Comparison of ENCODE assay signal across 22 cellular contexts in the genomic region with DNA sequence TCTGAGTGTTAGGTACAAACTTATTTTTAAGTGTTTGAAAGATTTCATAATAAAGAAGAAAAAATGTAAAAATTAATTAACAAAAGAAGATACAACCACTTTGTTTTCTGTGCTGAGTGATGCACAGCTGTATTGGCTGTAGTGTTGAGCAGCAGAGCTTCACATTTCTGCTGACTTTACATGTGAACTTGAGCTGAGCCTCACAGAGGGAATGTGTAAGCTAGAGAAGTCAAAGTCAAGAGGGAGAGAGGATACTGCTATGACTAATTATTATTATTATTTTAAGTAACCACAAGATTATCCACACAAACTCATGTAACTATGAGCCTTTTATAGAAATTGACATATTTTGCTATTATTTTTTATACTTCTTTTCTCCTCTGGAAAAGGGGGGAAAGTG.
DNase-seq lines count a peak whose midpoint lies in the region; ATAC-seq and TF ChIP-seq lines count a peak whose summit lies in the region.
"Had no signal": no experiment of that assay in that cellular context is flagged by ENCODE, and none has a peak within 500 bp of the region (broad histone marks: within the 10 kb centered on the region; RNA-seq: fewer than 3 reads in every experiment).

No MANE protein-coding gene starts in this region.

- no peak for TF ChIP-seq EP300 in suprapubic skin (IDR thresholded peaks at IDR 0.05)

- H3K4me2 ChIP-seq in MM.1S (ENCODE audit: low read depth, low read length), result no peak overlapping the region

- H2AFZ ChIP-seq in MM.1S (ENCODE audit: low read length), result no peak overlapping the region

- no peak overlapping the region for H3K27ac Mint-ChIP-seq in stimulated activated memory B cell treated with anti-CD40 and anti-IgM and Interleukin-4, amounts not matched to agents 10 μg/mL and 1 μg/mL and 100 μg/mL, for 72 hours
- no peak overlapping the region for H3K27ac Mint-ChIP-seq in type B pancreatic cell
- H3K27ac Mint-ChIP-seq: activated B cell treated with CpG ODN at 0.5 μM for 24 hours; activated naive CD8-positive, alpha-beta T cell; T-helper 1 cell treated with Interleukin-12 subunit alpha and Interleukin-12 subunit beta and Interleukin-4 antibody, amounts not matched to agents 30 μg/mL and 1 μg/mL, for 36 hours had no signal

- H4K20me1 ChIP-seq in MM.1S (ENCODE audit: insufficient read depth, low read length), result no peaks in the 10 kb centered on the region

- H3K36me3 ChIP-seq in MM.1S (replicated peaks; ENCODE audit: insufficient read depth, low read length) (no peaks in the 10 kb centered on the region), brain microvascular endothelial cell (replicated peaks) (no peaks in the 10 kb centered on the region), suprapubic skin (no peaks in the 10 kb centered on the region)
- H3K36me3 ChIP-seq: pancreas, thoracic aorta had no signal

- ATAC-seq in stimulated activated memory B cell treated with anti-CD40 and anti-IgM and Interleukin-4, amounts not matched to agents 10 μg/mL and 1 μg/mL and 100 μg/mL, for 72 hours, result no peak
- ATAC-seq: pancreas had no signal

- H3K4me1 ChIP-seq in MM.1S (ENCODE audit: low read length), result no peaks in the 10 kb centered on the region
- no peaks in the 10 kb centered on the region for H3K4me1 ChIP-seq in suprapubic skin
- H3K4me1 ChIP-seq: pancreas had no signal

- H3K9ac ChIP-seq in MM.1S (ENCODE audit: low read length), result no peak overlapping the region

- H3K36me3 Mint-ChIP-seq in stimulated activated memory B cell treated with anti-CD40 and anti-IgM and Interleukin-4, amounts not matched to agents 10 μg/mL and 1 μg/mL and 100 μg/mL, for 72 hours, result no peaks in the 10 kb centered on the region
- H3K36me3 Mint-ChIP-seq in type B pancreatic cell, result no peaks in the 10 kb centered on the region
- H3K36me3 Mint-ChIP-seq: activated naive CD8-positive, alpha-beta T cell had no signal

- H3K9me2 ChIP-seq in MM.1S (replicated peaks; ENCODE audit: insufficient read depth, low read length), result no peaks in the 10 kb centered on the region

- in situ Hi-C loops in brain microvascular endothelial cell (cut with HindIII; ENCODE audit: low pct_ligation_motif_present, low sequenced_read_pairs), result no loop called here

- H3K4me3 ChIP-seq in MM.1S (ENCODE audit: low read length), result no peak overlapping the region
- H3K4me3 ChIP-seq in brain microvascular endothelial cell (ENCODE audit: low read depth, low read length), result no peak overlapping the region
- no peak overlapping the region for H3K4me3 ChIP-seq in fibroblast of the aortic adventitia (ENCODE audit: low read depth, low read length)
- H3K4me3 ChIP-seq in skeletal muscle cell (ENCODE audit: low read depth, low read length), result no peak overlapping the region
- no peak overlapping the region for H3K4me3 ChIP-seq in suprapubic skin
- H3K4me3 ChIP-seq: lung, pancreas, thoracic aorta had no signal

- H3F3A ChIP-seq in MM.1S (ENCODE audit: insufficient read depth, low read length), result no peaks in the 10 kb centered on the region

- TF ChIP-seq POLR2A in suprapubic skin (IDR thresholded peaks at IDR 0.05), result no peak

- no peaks in the 10 kb centered on the region for H3K9me3 Mint-ChIP-seq in stimulated activated memory B cell treated with anti-CD40 and anti-IgM and Interleukin-4, amounts not matched to agents 10 μg/mL and 1 μg/mL and 100 μg/mL, for 72 hours
- H3K9me3 Mint-ChIP-seq in type B pancreatic cell, result no peaks in the 10 kb centered on the region
- H3K9me3 Mint-ChIP-seq: activated B cell treated with CpG ODN at 0.5 μM for 24 hours; central memory CD8-positive, alpha-beta T cell; T-helper 1 cell treated with Interleukin-12 subunit alpha and Interleukin-12 subunit beta and Interleukin-4 antibody, amounts not matched to agents 30 μg/mL and 1 μg/mL, for 36 hours had no signal

- no peak overlapping the region for H3K4me3 Mint-ChIP-seq in stimulated activated memory B cell treated with anti-CD40 and anti-IgM and Interleukin-4, amounts not matched to agents 10 μg/mL and 1 μg/mL and 100 μg/mL, for 72 hours
- H3K4me3 Mint-ChIP-seq in type B pancreatic cell, result no peak overlapping the region
- H3K4me3 Mint-ChIP-seq: activated B cell treated with CpG ODN at 0.5 μM for 24 hours; activated naive CD8-positive, alpha-beta T cell; central memory CD8-positive, alpha-beta T cell; T-helper 1 cell treated with Interleukin-12 subunit alpha and Interleukin-12 subunit beta and Interleukin-4 antibody, amounts not matched to agents 30 μg/mL and 1 μg/mL, for 36 hours had no signal

- H3K9me3 ChIP-seq in MM.1S (replicated peaks; ENCODE audit: insufficient read depth, low read length) (no peaks in the 10 kb centered on the region), suprapubic skin (no peaks in the 10 kb centered on the region)
- H3K9me3 ChIP-seq: pancreas, thoracic aorta had no signal

- H3K27me3 Mint-ChIP-seq in stimulated activated memory B cell treated with anti-CD40 and anti-IgM and Interleukin-4, amounts not matched to agents 10 μg/mL and 1 μg/mL and 100 μg/mL, for 72 hours, result no peaks in the 10 kb centered on the region
- no peaks in the 10 kb centered on the region for H3K27me3 Mint-ChIP-seq in type B pancreatic cell
- H3K27me3 Mint-ChIP-seq: activated B cell treated with CpG ODN at 0.5 μM for 24 hours; activated naive CD8-positive, alpha-beta T cell; central memory CD8-positive, alpha-beta T cell had no signal

- H3K27me3 ChIP-seq in MM.1S (replicated peaks; ENCODE audit: insufficient read depth, low read length) (no peaks in the 10 kb centered on the region), brain microvascular endothelial cell (replicated peaks) (no peaks in the 10 kb centered on the region), suprapubic skin (no peaks in the 10 kb centered on the region)
- H3K27me3 ChIP-seq: pancreas had no signal

- H3K27ac ChIP-seq in MM.1S (ENCODE audit: low read length) (no peak overlapping the region), brain microvascular endothelial cell (no peak overlapping the region), suprapubic skin (no peak overlapping the region)
- H3K27ac ChIP-seq: pancreas, thoracic aorta had no signal

- H3K4me1 Mint-ChIP-seq in stimulated activated memory B cell treated with anti-CD40 and anti-IgM and Interleukin-4, amounts not matched to agents 10 μg/mL and 1 μg/mL and 100 μg/mL, for 72 hours, result no peaks in the 10 kb centered on the region
- H3K4me1 Mint-ChIP-seq in type B pancreatic cell (ENCODE audit: unreplicated experiment), result no peaks in the 10 kb centered on the region
- H3K4me1 Mint-ChIP-seq: activated B cell treated with CpG ODN at 0.5 μM for 24 hours; central memory CD8-positive, alpha-beta T cell had no signal

- H3K79me2 ChIP-seq in MM.1S (ENCODE audit: low read length), result no peaks in the 10 kb centered on the region

- TF ChIP-seq CTCF in MM.1S (IDR thresholded peaks at IDR 0.05; ENCODE audit: low read length) (no peak), brain microvascular endothelial cell (IDR thresholded peaks at IDR 0.05; ENCODE audit: low read depth, low read length, missing control alignments) (no peak), fibroblast of the aortic adventitia (IDR thresholded peaks at IDR 0.05; ENCODE audit: insufficient read depth, low read length) (no peak), type B pancreatic cell (conservative IDR thresholded peaks at IDR 0.05) (no peak), suprapubic skin (IDR thresholded peaks at IDR 0.05) (no peak)

- peak; percentile 21 for DNase-seq in MM.1S
- peak; percentile 79 for DNase-seq in brain microvascular endothelial cell
- DNase-seq in fibroblast of the aortic adventitia (ENCODE audit: low read depth), result peak; percentile 22
- peak; percentile 48 for DNase-seq in skeletal muscle cell (ENCODE audit: low read depth)
- DNase-seq in cerebellar cortex (ENCODE audit: low spot score), result no peak
- no peak for DNase-seq in type B pancreatic cell (ENCODE audit: extremely low spot score, unreplicated experiment)
- no peak for DNase-seq in suprapubic skin (ENCODE audit: low spot score in 2 of 2)
- DNase-seq: activated B cell treated with CpG ODN at 0.5 μM for 24 hours; activated CD8-positive, alpha-beta memory T cell treated with anti-CD3 and anti-CD28 coated beads for 24 hours; AML-193; effector memory CD4-positive, alpha-beta T cell; NCI-H2029; NCI-H524; pancreas; small intestine; stimulated activated CD8-positive, alpha-beta memory T cell treated with anti-CD3 and anti-CD28 coated beads, Interleukin-4, amount 100 ng/mL, for 48 hours had no signal

Comparison
In these comparisons a context has a peak if more than half of its experiments do, and no peak if none do; other contexts are left out.
1. DNase-seq: peak in MM.1S (single experiment), brain microvascular endothelial cell (single experiment), fibroblast of the aortic adventitia (single experiment) and skeletal muscle cell (single experiment); none in cerebellar cortex (single experiment), type B pancreatic cell (single experiment) and suprapubic skin (0 of 2).